Comparison of ENCODE assay signal across 7 cellular contexts in the genomic region with DNA sequence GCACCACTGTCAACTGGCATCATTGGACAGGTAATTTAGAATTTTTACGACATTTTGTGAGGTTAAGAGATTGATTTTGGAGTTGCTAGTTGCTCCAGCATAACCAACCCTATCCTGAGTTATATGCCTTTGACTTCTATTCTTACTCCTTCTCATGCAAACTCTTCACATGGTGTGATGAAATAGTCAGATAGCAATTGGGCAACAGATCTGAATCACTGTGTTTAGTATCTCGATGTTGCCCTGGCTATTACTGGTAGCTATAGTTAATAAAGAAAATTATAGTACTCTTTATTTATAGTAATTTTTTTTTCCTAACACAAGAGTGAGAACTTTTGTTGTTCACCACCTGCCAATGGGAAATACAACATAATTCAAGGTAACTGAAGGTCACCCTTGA.
"Had no signal": no experiment of that assay in that cellular context is flagged by ENCODE, and none has a peak within 500 bp of the region (broad histone marks: within the 10 kb centered on the region; RNA-seq: fewer than 3 reads in every experiment).

No MANE protein-coding gene starts in this region.

- H3K27ac ChIP-seq: HL-60 had no signal

- H3K9me3 Mint-ChIP-seq: GM23338, H9 had no signal

- DNase-seq: H9, HCEC 1CT, IMR-90 had no signal

- H3K4me3 ChIP-seq: GM23338 had no signal

- H3K4me3 Mint-ChIP-seq: GM23338, H9 had no signal

- FAIRE-seq: H1, H54 had no signal

- H3K4me2 ChIP-seq: GM23338 had no signal

- H3K4me1 Mint-ChIP-seq: GM23338 had no signal

- H2AFZ ChIP-seq: GM23338 had no signal

- H3K27ac Mint-ChIP-seq: GM23338, H9 had no signal
